7 cellular contexts compared by ENCODE assay signal in genomic region chr10:6647811-6648526, GRCh38.
DNase-seq lines count a peak whose midpoint lies in the region; ATAC-seq and TF ChIP-seq lines count a peak whose summit lies in the region.

No MANE protein-coding gene starts in this region.

- no peak overlapping the region for H2AFZ ChIP-seq in SK-N-SH (ENCODE audit: low read depth)

- H3K4me3 Mint-ChIP-seq in activated naive CD4-positive, alpha-beta T cell treated with anti-CD3 and anti-CD28 coated beads, Interleukin-2, amount 50 U/mL, for 24 hours = no peak overlapping the region

- no peaks in the 10 kb centered on the region for H3K36me3 ChIP-seq in SK-N-SH (replicated peaks in 1 of 2; ENCODE audit: control insufficient read depth in 1 of 2, insufficient read depth in 2 of 2, low read length in 1 of 2)
- H3K36me3 ChIP-seq in iPS DF 6.9 (ENCODE audit: control insufficient read depth, insufficient read depth, low read length) = no peaks in the 10 kb centered on the region

- 57% methylated on average over 12 of the region's 13 CpGs for WGBS in SK-N-SH (ENCODE audit: low lambda C conversion rate)
- no CpG with 5 or more reads among the region's 13 CpGs for WGBS in iPS DF 6.9 (ENCODE audit: insufficient coverage, insufficient read length)

- peak overlapping the region; percentile 46 for H3K27ac Mint-ChIP-seq in activated naive CD4-positive, alpha-beta T cell treated with anti-CD3 and anti-CD28 coated beads, Interleukin-2, amount 50 U/mL, for 24 hours

- H3K9me3 Mint-ChIP-seq in activated naive CD4-positive, alpha-beta T cell treated with anti-CD3 and anti-CD28 coated beads, Interleukin-2, amount 50 U/mL, for 24 hours = no peaks in the 10 kb centered on the region

- no peaks in the 10 kb centered on the region for H3F3A ChIP-seq in SK-N-SH (replicated peaks; ENCODE audit: insufficient read depth)

- H3K9me2 ChIP-seq in SK-N-SH = no peaks in the 10 kb centered on the region

- H3K4me2 ChIP-seq in SK-N-SH = no peak overlapping the region

- ATAC-seq in GM18502 (IDR thresholded peaks at IDR 0.05; ENCODE audit: poor library complexity, unreplicated experiment) = peak; percentile 85
- peak; percentile 58 for ATAC-seq in HG03039 (IDR thresholded peaks at IDR 0.05; ENCODE audit: unreplicated experiment)

- CTCF ChIA-PET in SK-N-SH (lab: Yijun Ruan, JAX) = interaction anchor here (0.7 to 2.3 kb wide), 12 partner anchors 8 to 114 kb away, joined by 3 to 12 read pairs (median 3); no protein-coding TSS in a partner anchor

- no peaks in the 10 kb centered on the region for H3K79me2 ChIP-seq in SK-N-SH (ENCODE audit: insufficient read depth)

- H4K20me1 ChIP-seq in SK-N-SH (ENCODE audit: insufficient read depth) = no peaks in the 10 kb centered on the region

- peak; percentile 75 for DNase-seq in SK-N-SH
- DNase-seq in iPS DF 6.9 (ENCODE audit: low read depth, low spot score) = peak; percentile 81
- peak; percentile 53 for DNase-seq in stimulated activated CD4-positive, alpha-beta T cell treated with anti-CD3 and anti-CD28 coated beads, Interleukin-4, amount 100 ng/mL, for 1 hour
- no peak for DNase-seq in NCI-H2196 treated with DMSO at 0.1 percent for 48 hours (lab: John Stamatoyannopoulos, UW; ENCODE audit: unreplicated experiment)

- H3K36me3 Mint-ChIP-seq in activated naive CD4-positive, alpha-beta T cell treated with anti-CD3 and anti-CD28 coated beads, Interleukin-2, amount 50 U/mL, for 24 hours = no peaks in the 10 kb centered on the region

- TF ChIP-seq RAD21 in SK-N-SH (IDR thresholded peaks at IDR 0.05; ENCODE audit: low read length) = peak; percentile 63

- peaks cover 39% of the 10 kb centered on the region for H3K4me1 Mint-ChIP-seq in activated naive CD4-positive, alpha-beta T cell treated with anti-CD3 and anti-CD28 coated beads, Interleukin-2, amount 50 U/mL, for 24 hours

- H3K4me1 ChIP-seq in SK-N-SH (ENCODE audit: control insufficient read depth in 1 of 2, insufficient read depth in 2 of 2, low read depth in 1 of 2, low read length in 1 of 2) (no peaks in the 10 kb centered on the region), iPS DF 6.9 (ENCODE audit: control insufficient read depth, insufficient read depth, low read length) (peaks cover 2% of the 10 kb centered on the region; the same call in 1 of the 2 replicates)

- TF ChIP-seq EP300 in SK-N-SH (IDR thresholded peaks at IDR 0.05; ENCODE audit: borderline replicate concordance in 1 of 2, low read depth in 1 of 2, low read length in 1 of 2) = no peak

- peak; percentile 70 for TF ChIP-seq CTCF in SK-N-SH (IDR thresholded peaks at IDR 0.05)

- H3K9me3 ChIP-seq in SK-N-SH (no peaks in the 10 kb centered on the region), iPS DF 6.9 (ENCODE audit: control insufficient read depth, insufficient read depth, low read length) (no peaks in the 10 kb centered on the region)

- H3K27me3 Mint-ChIP-seq in activated naive CD4-positive, alpha-beta T cell treated with anti-CD3 and anti-CD28 coated beads, Interleukin-2, amount 50 U/mL, for 24 hours = no peaks in the 10 kb centered on the region

- H3K9ac ChIP-seq in SK-N-SH = no peak overlapping the region

- POLR2A ChIA-PET in SK-N-SH (lab: Yijun Ruan, JAX) = no interaction called here

- H3K4me3 ChIP-seq in SK-N-SH (ENCODE audit: low read depth in 2 of 2, low read length in 1 of 2) (no peak overlapping the region), iPS DF 6.9 (ENCODE audit: low read length) (no peak overlapping the region)

- H3K27ac ChIP-seq in SK-N-SH (ENCODE audit: low read depth in 2 of 2, low read length in 1 of 2) = no peak overlapping the region
- H3K27ac ChIP-seq in iPS DF 6.9 (ENCODE audit: low read length) = no peak overlapping the region

- no peaks in the 10 kb centered on the region for H3K27me3 ChIP-seq in SK-N-SH (ENCODE audit: insufficient read depth)
- no peaks in the 10 kb centered on the region for H3K27me3 ChIP-seq in iPS DF 6.9 (ENCODE audit: control insufficient read depth, insufficient read depth, low read length)

TF ChIP-seq in SK-N-SH, 30 proteins besides CTCF, POLR2A, EP300 and RAD21:
- TF ChIP-seq TEAD4 (IDR thresholded peaks at IDR 0.05; ENCODE audit: borderline replicate concordance, insufficient read depth) (no peak), SMC3 (IDR thresholded peaks at IDR 0.05; ENCODE audit: low read depth, low read length) (peak; percentile 21; the same call in 1 of the 2 replicates)
